Comparison of ENCODE assay signal across 18 cellular contexts in the genomic region with DNA sequence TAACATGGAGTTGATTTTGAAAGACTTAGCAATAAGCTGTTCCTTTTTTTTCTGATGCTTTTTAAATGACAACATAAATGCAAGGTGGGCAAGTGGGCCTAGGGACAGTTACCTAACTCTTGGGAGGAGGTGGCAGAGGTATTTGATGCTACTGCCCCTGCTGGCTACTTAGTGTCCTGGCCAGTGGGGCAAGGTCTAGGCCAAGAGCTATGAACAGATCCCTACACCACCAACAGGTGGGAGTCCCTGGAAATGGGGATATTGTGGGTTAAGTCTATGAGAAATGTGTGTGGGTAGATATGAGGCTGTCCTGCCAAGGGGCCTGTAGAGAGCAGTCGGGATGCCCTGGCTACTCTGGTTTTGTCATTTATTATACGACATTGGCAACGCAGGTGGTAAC. TPM values are rescaled to one million over a fixed set of nuclear protein-coding genes. Genes with fewer than 3 reads are reported as not detected.
"Had no signal": no experiment of that assay in that cellular context is flagged by ENCODE, and none has a peak within 500 bp of the region (broad histone marks: within the 10 kb centered on the region; RNA-seq: fewer than 3 reads in every experiment).

No MANE protein-coding gene starts in this region.

- H3K27ac ChIP-seq: brain microvascular endothelial cell, parathyroid adenoma, thoracic aorta had no signal

- H3K4me1 Mint-ChIP-seq: activated naive CD8-positive, alpha-beta T cell treated with anti-CD3 and anti-CD28 coated beads, Interleukin-2, amount 10 ng/mL, durations not matched to agents 7 days and 5 days; central memory CD8-positive, alpha-beta T cell; naive B cell; stimulated activated effector memory CD8-positive, alpha-beta T cell treated with anti-CD3 and anti-CD28 coated beads, Interleukin-12 subunit alpha, Interleukin-12 subunit beta, amount 100 ng/mL, for 72 hours had no signal

- DNase-seq: activated CD4-positive, alpha-beta T cell treated with anti-CD3 and anti-CD28 coated beads, Interleukin-2, amount 50 U/mL, for 1 hour; activated CD8-positive, alpha-beta memory T cell treated with anti-CD3 and anti-CD28 coated beads for 24 hours; activated naive CD4-positive, alpha-beta T cell; activated naive CD8-positive, alpha-beta T cell treated with anti-CD3 and anti-CD28 coated beads, Interleukin-2, amount 10 ng/mL, durations not matched to agents 7 days and 5 days; anterior cingulate cortex; brain microvascular endothelial cell; cortex of kidney; effector CD4-positive, alpha-beta T cell; foreskin fibroblast; glutamatergic neuron; naive B cell had no signal

- H3K4me1 ChIP-seq: parathyroid adenoma had no signal

- H3K9me3 ChIP-seq: thoracic aorta had no signal

- H3K9me3 Mint-ChIP-seq: activated naive CD8-positive, alpha-beta T cell treated with anti-CD3 and anti-CD28 coated beads, Interleukin-2, amount 10 ng/mL, durations not matched to agents 7 days and 5 days; stimulated activated effector memory CD8-positive, alpha-beta T cell treated with anti-CD3 and anti-CD28 coated beads, Interleukin-12 subunit alpha, Interleukin-12 subunit beta, amount 100 ng/mL, for 72 hours had no signal

- H3K4me3 ChIP-seq: thoracic aorta had no signal

- H3K4me3 Mint-ChIP-seq: activated naive CD8-positive, alpha-beta T cell treated with anti-CD3 and anti-CD28 coated beads, Interleukin-2, amount 10 ng/mL, durations not matched to agents 7 days and 5 days; central memory CD8-positive, alpha-beta T cell; naive B cell; stimulated activated effector memory CD8-positive, alpha-beta T cell treated with anti-CD3 and anti-CD28 coated beads, Interleukin-12 subunit alpha, Interleukin-12 subunit beta, amount 100 ng/mL, for 72 hours had no signal

- H3K27ac Mint-ChIP-seq: activated naive CD8-positive, alpha-beta T cell treated with anti-CD3 and anti-CD28 coated beads, Interleukin-2, amount 10 ng/mL, durations not matched to agents 7 days and 5 days; naive B cell; stimulated activated effector memory CD8-positive, alpha-beta T cell treated with anti-CD3 and anti-CD28 coated beads, Interleukin-12 subunit alpha, Interleukin-12 subunit beta, amount 100 ng/mL, for 72 hours had no signal

- ATAC-seq: activated CD4-positive, CD25-positive, alpha-beta regulatory T cell treated with anti-CD3 and anti-CD28 coated beads, Interleukin-2, amount 50 U/mL, for 24 hours; stimulated activated effector memory CD8-positive, alpha-beta T cell treated with anti-CD3 and anti-CD28 coated beads, Interleukin-12 subunit alpha, Interleukin-12 subunit beta, amount 100 ng/mL, for 72 hours had no signal

- H3K27me3 Mint-ChIP-seq: activated naive CD8-positive, alpha-beta T cell treated with anti-CD3 and anti-CD28 coated beads, Interleukin-2, amount 10 ng/mL, durations not matched to agents 7 days and 5 days had no signal

- H3K36me3 Mint-ChIP-seq: activated naive CD8-positive, alpha-beta T cell treated with anti-CD3 and anti-CD28 coated beads, Interleukin-2, amount 10 ng/mL, durations not matched to agents 7 days and 5 days; naive B cell; stimulated activated effector memory CD8-positive, alpha-beta T cell treated with anti-CD3 and anti-CD28 coated beads, Interleukin-12 subunit alpha, Interleukin-12 subunit beta, amount 100 ng/mL, for 72 hours had no signal

- H3K36me3 ChIP-seq: brain microvascular endothelial cell, thoracic aorta had no signal

RNA-seq across cellular contexts. Expression of a gene that starts 31.3 kb away (rescaled TPM):
- total RNA-seq: activated naive CD8-positive, alpha-beta T cell treated with anti-CD3 and anti-CD28 coated beads, Interleukin-2, amount 10 ng/mL, durations not matched to agents 7 days and 5 days; endothelial cell of umbilical vein; lung microvascular endothelial cell had no signal
